Comparison of ENCODE assay signal across 19 cellular contexts in the genomic region with DNA sequence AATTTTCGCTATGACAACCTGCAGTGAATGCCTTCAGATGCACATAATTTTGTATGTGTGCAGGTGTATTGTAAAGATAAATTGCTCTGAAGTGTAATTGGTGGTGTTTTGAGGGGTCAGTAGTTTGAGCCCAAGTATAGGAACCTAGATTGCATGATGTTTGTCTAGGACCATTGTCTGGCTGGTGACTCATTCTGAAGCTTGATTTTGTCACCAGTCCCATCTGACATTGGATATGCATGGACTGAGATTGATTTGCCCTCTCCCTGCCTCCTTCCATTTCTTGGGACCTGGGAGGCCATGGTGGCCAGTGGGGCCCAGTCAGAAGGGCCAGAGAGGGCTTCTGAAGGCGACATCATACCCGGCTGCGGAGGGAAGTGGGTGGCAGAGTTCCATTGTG.
"Had no signal": no experiment of that assay in that cellular context is flagged by ENCODE, and none has a peak within 500 bp of the region (broad histone marks: within the 10 kb centered on the region; RNA-seq: fewer than 3 reads in every experiment).

No MANE protein-coding gene starts in this region.

- H3K4me1 ChIP-seq: esophagus squamous epithelium, gastroesophageal sphincter, left ventricle myocardium inferior, tibial artery had no signal

- H3K9me3 ChIP-seq: esophagus squamous epithelium, gastroesophageal sphincter, left ventricle myocardium inferior, neutrophil, tibial artery had no signal

- H3K4me3 ChIP-seq: esophagus squamous epithelium, gastroesophageal sphincter, left ventricle myocardium inferior, lung, tibial artery had no signal

- H3K36me3 ChIP-seq: neutrophil had no signal

- H3K27me3 ChIP-seq: esophagus squamous epithelium, gastroesophageal sphincter, neutrophil, tibial artery had no signal

- ATAC-seq: gastroesophageal sphincter; right cardiac atrium; stimulated activated memory B cell treated with anti-CD40 and anti-IgM and Interleukin-4, amounts not matched to agents 10 μg/mL and 1 μg/mL and 100 μg/mL, for 72 hours had no signal

- DNase-seq: cortex of kidney; effector memory CD4-positive, alpha-beta T cell; esophagus squamous epithelium; foreskin fibroblast; glutamatergic neuron; immature natural killer cell; left ventricle myocardium inferior; mesenchymal stem cell; midbrain; naive B cell; right cardiac atrium; stimulated activated CD4-positive, alpha-beta T cell treated with anti-CD3 and anti-CD28 coated beads, Interleukin-15, amount 100 ng/mL, for 24 hours; stimulated activated CD4-positive, alpha-beta T cell treated with anti-CD3 and anti-CD28 coated beads, Interleukin-1b, Interleukin-23, amount 100 ng/mL, for 48 hours; stimulated activated CD4-positive, alpha-beta T cell treated with anti-CD3 and anti-CD28 coated beads, Interleukin-4, amount 100 ng/mL, for 24 hours; tibial artery had no signal

- H3K27ac ChIP-seq: esophagus squamous epithelium, gastroesophageal sphincter, left ventricle myocardium inferior, neutrophil, tibial artery had no signal
